ENCODE assay signal across 36 cellular contexts in genomic region chr14:105797546-105797945, GRCh38.
"Had no signal": no experiment of that assay in that cellular context is flagged by ENCODE, and none has a peak within 500 bp of the region (broad histone marks: within the 10 kb centered on the region; RNA-seq: fewer than 3 reads in every experiment).

No MANE protein-coding gene starts in this region.

- H3K9me3 ChIP-seq: MG63 had no signal

- H3K36me3 ChIP-seq: MG63 had no signal

- DNase-seq: Karpas-422, Kasumi-1, MG63, MM.1S, MV-4-11, NCI-H1048, NCI-H1092, NCI-H1092 treated with DMSO at 0.1 percent for 48 hours, NCI-H1105, NCI-H1105 treated with DMSO at 0.1 percent for 48 hours, NCI-H1417, NCI-H1417 treated with DMSO at 0.1 percent for 48 hours, NCI-H1436, NCI-H1436 treated with DMSO at 0.1 percent for 48 hours, NCI-H146, NCI-H1694, NCI-H1694 treated with DMSO at 0.1 percent for 48 hours, NCI-H187, NCI-H187 treated with DMSO at 0.1 percent for 48 hours, NCI-H1930, NCI-H2029, NCI-H2029 treated with DMSO at 0.1 percent for 48 hours, NCI-H2081, NCI-H2081 treated with DMSO at 0.1 percent for 48 hours, NCI-H2107, NCI-H2171, NCI-H2171 treated with DMSO at 0.1 percent for 48 hours, NCI-H2227 treated with DMSO at 0.1 percent for 48 hours, NCI-H226, NCI-H345, NCI-H446, NCI-H446 treated with DMSO at 0.1 percent for 48 hours, NCI-H510A, NCI-H510A treated with DMSO at 0.1 percent for 48 hours, NCI-H524, NCI-H524 treated with DMSO at 0.1 percent for 48 hours had no signal

- H3K27me3 ChIP-seq: MG63 had no signal

- H3K4me3 ChIP-seq: MG63 had no signal
